Comparison of ENCODE assay signal across 15 cellular contexts in the genomic region with DNA sequence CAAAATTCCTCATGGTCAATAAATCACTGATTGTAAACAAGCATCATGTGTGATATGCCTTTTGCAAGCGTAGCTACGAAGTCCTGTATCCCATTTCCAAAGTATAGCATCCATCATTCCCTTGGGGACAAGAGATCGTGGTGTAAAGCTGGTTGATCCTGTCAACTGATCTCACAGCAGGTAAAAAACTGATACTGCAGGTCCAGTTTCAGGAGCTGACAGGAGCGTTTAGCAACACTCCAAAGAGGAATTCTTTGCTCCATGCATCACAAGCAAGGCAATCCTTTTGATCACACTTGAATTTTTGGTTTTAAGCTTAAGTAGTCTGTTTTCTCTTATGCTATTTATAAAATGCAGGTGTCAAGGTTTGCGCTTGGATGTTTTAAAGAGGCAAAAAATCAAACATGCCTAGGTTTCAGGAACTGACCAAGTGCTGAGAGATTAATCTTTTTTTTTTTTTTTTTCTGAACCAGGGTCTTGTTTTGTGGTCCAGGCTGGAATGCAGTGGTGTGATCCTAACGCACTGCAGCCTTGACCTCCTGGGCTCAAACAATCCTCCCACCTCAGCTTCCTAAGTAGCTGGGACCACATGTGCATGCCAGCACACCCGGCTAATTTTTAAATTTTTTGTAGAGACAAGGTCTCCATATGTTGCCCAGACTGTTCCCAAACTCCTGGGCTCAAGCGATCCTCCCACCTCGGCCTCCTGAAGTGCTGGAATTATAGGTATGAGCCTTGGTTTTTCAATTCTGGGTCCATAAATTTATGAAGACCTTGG. TPM values are rescaled to one million over a fixed set of nuclear protein-coding genes. Genes with fewer than 3 reads are reported as not detected.
DNase-seq lines count a peak whose midpoint lies in the region; ATAC-seq and TF ChIP-seq lines count a peak whose summit lies in the region.
"Had no signal": no experiment of that assay in that cellular context is flagged by ENCODE, and none has a peak within 500 bp of the region (broad histone marks: within the 10 kb centered on the region; RNA-seq: fewer than 3 reads in every experiment).

No MANE protein-coding gene starts in this region.

- H3K36me3 Mint-ChIP-seq in activated CD4-positive, alpha-beta T cell treated with anti-CD3 and anti-CD28 coated beads for 36 hours (ENCODE audit: low read depth) = peaks cover 10% of the 10 kb centered on the region
- H3K36me3 Mint-ChIP-seq in activated naive CD8-positive, alpha-beta T cell treated with anti-CD3 and anti-CD28 coated beads for 36 hours = peaks cover 2% of the 10 kb centered on the region
- peaks cover 7% of the 10 kb centered on the region for H3K36me3 Mint-ChIP-seq in nephron (ENCODE audit: low read depth)

- DNase-seq in activated CD4-positive, alpha-beta T cell treated with anti-CD3 and anti-CD28 coated beads for 36 hours = no peak
- DNase-seq in activated CD4-positive, alpha-beta T cell treated with anti-CD3 and anti-CD28 coated beads for 1 hour = no peak
- DNase-seq in HEK293T (ENCODE audit: extremely low spot score) (no peak), DMS 273 treated with DMSO at 0.1 percent for 48 hours (lab: John Stamatoyannopoulos, UW) (no peak), caudate nucleus (lab: John Stamatoyannopoulos, UW) (no peak), NCI-H69 (lab: John Stamatoyannopoulos, UW) (no peak)
- DNase-seq in activated naive CD8-positive, alpha-beta T cell treated with anti-CD3 and anti-CD28 coated beads for 36 hours = no peak
- DNase-seq: activated CD4-positive, alpha-beta T cell treated with anti-CD3 and anti-CD28 coated beads, Interleukin-2, amount 50 U/mL, for 1 hour; dorsolateral prefrontal cortex; erythroblast; GOT3; NCI-H1436 treated with DMSO at 0.1 percent for 48 hours had no signal

- intact Hi-C loops in activated CD4-positive, alpha-beta T cell treated with anti-CD3 and anti-CD28 coated beads for 36 hours (cut with DNase I, micrococcal nuclease) = loop anchor here in 1 of 2 experiments (2.0 kb wide), 1 partner anchor 59 kb away; no protein-coding TSS in a partner anchor

- H3K27ac ChIP-seq in caudate nucleus (ENCODE audit: low read depth, low read length) = no peak overlapping the region
- H3K27ac ChIP-seq: SJSA1 had no signal

- peak overlapping the region; percentile 83 for H3K4me3 Mint-ChIP-seq in activated CD4-positive, alpha-beta T cell treated with anti-CD3 and anti-CD28 coated beads for 36 hours
- peak overlapping the region; percentile 83 for H3K4me3 Mint-ChIP-seq in activated naive CD8-positive, alpha-beta T cell treated with anti-CD3 and anti-CD28 coated beads for 36 hours
- H3K4me3 Mint-ChIP-seq in nephron = peak overlapping the region; percentile 58 to 83 (median 75)

- no peak overlapping the region for H3K27ac Mint-ChIP-seq in activated CD4-positive, alpha-beta T cell treated with anti-CD3 and anti-CD28 coated beads for 36 hours
- no peak overlapping the region for H3K27ac Mint-ChIP-seq in activated naive CD8-positive, alpha-beta T cell treated with anti-CD3 and anti-CD28 coated beads for 36 hours
- peak overlapping the region in 1 of 3 experiments; percentile 65 for H3K27ac Mint-ChIP-seq in nephron

- H3K4me1 Mint-ChIP-seq in activated CD4-positive, alpha-beta T cell treated with anti-CD3 and anti-CD28 coated beads for 36 hours = peaks cover 20% of the 10 kb centered on the region
- H3K4me1 Mint-ChIP-seq in activated naive CD8-positive, alpha-beta T cell treated with anti-CD3 and anti-CD28 coated beads for 36 hours = peaks cover 13% of the 10 kb centered on the region
- no peaks in the 10 kb centered on the region for H3K4me1 Mint-ChIP-seq in nephron

- no peaks in the 10 kb centered on the region for H3K27me3 Mint-ChIP-seq in activated CD4-positive, alpha-beta T cell treated with anti-CD3 and anti-CD28 coated beads for 36 hours
- peaks cover 3% of the 10 kb centered on the region for H3K27me3 Mint-ChIP-seq in activated naive CD8-positive, alpha-beta T cell treated with anti-CD3 and anti-CD28 coated beads for 36 hours
- H3K27me3 Mint-ChIP-seq in nephron (ENCODE audit: low read depth) = peaks cover 3% of the 10 kb centered on the region

- POLR2A ChIA-PET in activated CD4-positive, alpha-beta T cell treated with anti-CD3 and anti-CD28 coated beads for 36 hours (lab: Charles Lee) = no interaction called here
- POLR2A ChIA-PET in HEK293T (lab: Yijun Ruan, JAX) = interaction anchor here (1.0 to 1.5 kb wide), 4 partner anchors 14 to 59 kb away, joined by 4 to 6 read pairs (median 4); partner anchors contain the start of gene INTS15

- no peaks in the 10 kb centered on the region for H3K9me3 Mint-ChIP-seq in activated CD4-positive, alpha-beta T cell treated with anti-CD3 and anti-CD28 coated beads for 36 hours (ENCODE audit: low read depth)
- H3K9me3 Mint-ChIP-seq in activated naive CD8-positive, alpha-beta T cell treated with anti-CD3 and anti-CD28 coated beads for 36 hours = no peaks in the 10 kb centered on the region
- no peaks in the 10 kb centered on the region for H3K9me3 Mint-ChIP-seq in nephron

- no peak for ATAC-seq in activated CD4-positive, alpha-beta T cell treated with anti-CD3 and anti-CD28 coated beads for 36 hours

- no peak for TF ChIP-seq CTCF in nephron (IDR thresholded peaks at IDR 0.05; ENCODE audit: unreplicated experiment in 3 of 3)

- CTCF ChIA-PET in activated CD4-positive, alpha-beta T cell treated with anti-CD3 and anti-CD28 coated beads for 36 hours (lab: Charles Lee) = interaction anchor here (0.6 to 1.7 kb wide), 9 partner anchors 8 to 140 kb away, joined by 3 to 6 read pairs (median 4); partner anchors contain the start of gene INTS15
- CTCF ChIA-PET in HEK293T (lab: Yijun Ruan, JAX) = interaction anchor here (0.6 to 2.0 kb wide), 5 partner anchors 13 to 67 kb away, joined by 3 to 8 read pairs (median 3); no protein-coding TSS in a partner anchor

TF ChIP-seq in HEK293T, 16 proteins besides CTCF, POLR2A, EP300 and RAD21:
- TF ChIP-seq HDGF (IDR thresholded peaks at IDR 0.05; ENCODE audit: borderline replicate concordance) (no peak), PKNOX1 (IDR thresholded peaks at IDR 0.05) (0 out of 2 replicates have a peak, but pooled peaks have one; percentile 19), CTBP1 (IDR thresholded peaks at IDR 0.05; ENCODE audit: borderline replicate concordance) (no peak), ARNT (IDR thresholded peaks at IDR 0.05) (no peak)

RNA-seq across cellular contexts. Expression of gene ZDHHC4, which starts 1.8 kb away (rescaled TPM):
- 10 to 100 TPM; 30.1 to 34.1 TPM for total RNA-seq in activated CD4-positive, alpha-beta T cell treated with anti-CD3 and anti-CD28 coated beads for 36 hours
- 10 to 100 TPM; 31.4 to 40.2 TPM for total RNA-seq in activated naive CD8-positive, alpha-beta T cell treated with anti-CD3 and anti-CD28 coated beads for 36 hours

RNA-seq across cellular contexts. Expression of gene INTS15, which starts 14.4 kb away (rescaled TPM):
- 10 to 100 TPM; 27.8 to 31.8 TPM for total RNA-seq in activated CD4-positive, alpha-beta T cell treated with anti-CD3 and anti-CD28 coated beads for 36 hours
- 10 to 100 TPM; 31.9 to 35.0 TPM for total RNA-seq in activated naive CD8-positive, alpha-beta T cell treated with anti-CD3 and anti-CD28 coated beads for 36 hours

RNA-seq across cellular contexts. Expression of gene GRID2IP, which starts 24.2 kb away (rescaled TPM):
- under 1 TPM; 0.05 to 0.11 TPM for total RNA-seq in activated CD4-positive, alpha-beta T cell treated with anti-CD3 and anti-CD28 coated beads for 36 hours
- total RNA-seq in activated naive CD8-positive, alpha-beta T cell treated with anti-CD3 and anti-CD28 coated beads for 36 hours = under 1 TPM in 1 of 2 experiments, not detected in 1; 0.06 TPM
- total RNA-seq: A673, SJSA1 had no signal

RNA-seq across cellular contexts. Expression of gene ZNF853, which starts 40.0 kb away (rescaled TPM):
- total RNA-seq in activated CD4-positive, alpha-beta T cell treated with anti-CD3 and anti-CD28 coated beads for 36 hours = 1 to 10 TPM; 1.2 to 1.3 TPM
- total RNA-seq in activated naive CD8-positive, alpha-beta T cell treated with anti-CD3 and anti-CD28 coated beads for 36 hours = 1 to 10 TPM; 2.2 TPM
